1 cellular context compared by ENCODE assay signal in genomic region chr10:23047201-23048050, GRCh38.
TF ChIP-seq lines count a peak whose summit lies in the region.

No MANE protein-coding gene starts in this region.

TF ChIP-seq in H1, 55 proteins besides CTCF, POLR2A, EP300 and RAD21 (continued from another document):
- TF ChIP-seq CTBP2 (IDR thresholded peaks at IDR 0.05; ENCODE audit: borderline replicate concordance, insufficient read depth, insufficient read length, low read length), result no peak
- TF ChIP-seq TAF7 (optimal IDR thresholded peaks at IDR 0.05; ENCODE audit: borderline replicate concordance, low read depth, low read length), result no peak
- no peak for TF ChIP-seq GTF2F1 (IDR thresholded peaks at IDR 0.05; ENCODE audit: borderline replicate concordance, low read depth, low read length)
- no peak for TF ChIP-seq SP2 (IDR thresholded peaks at IDR 0.05; ENCODE audit: low read length)
- TF ChIP-seq SIX5 (IDR thresholded peaks at IDR 0.05; ENCODE audit: low read depth, low read length), result no peak
- TF ChIP-seq TCF12 (IDR thresholded peaks at IDR 0.05; ENCODE audit: low read depth, low read length), result no peak
TF ChIP-seq in H1: peak in this region for 0.
